Comparison of ENCODE assay signal across 27 cellular contexts in the genomic region with DNA sequence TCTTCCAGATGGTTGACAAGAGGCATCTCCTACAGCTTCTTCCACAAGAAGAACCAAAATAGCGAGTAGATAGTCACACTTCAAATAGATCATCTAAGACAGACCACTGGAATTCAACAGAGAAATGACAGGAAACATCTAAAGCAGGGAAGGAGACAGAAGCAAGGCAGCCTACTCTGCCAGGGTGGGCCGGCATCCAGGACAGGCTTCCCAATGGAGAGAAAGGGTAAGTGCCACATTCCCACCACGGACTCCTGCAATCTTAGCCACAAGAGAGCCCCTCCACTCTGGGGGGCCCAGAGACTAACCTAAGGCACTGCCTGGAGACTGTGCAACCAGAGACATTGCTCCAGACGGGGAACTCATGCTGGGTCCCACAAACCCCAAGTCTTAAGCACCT.
"Had no signal": no experiment of that assay in that cellular context is flagged by ENCODE, and none has a peak within 500 bp of the region (broad histone marks: within the 10 kb centered on the region; RNA-seq: fewer than 3 reads in every experiment).

No MANE protein-coding gene starts in this region.

- ATAC-seq: stimulated activated memory B cell treated with anti-CD40 and anti-IgM and Interleukin-4, amounts not matched to agents 10 μg/mL and 1 μg/mL and 100 μg/mL, for 72 hours; stimulated activated naive B cell treated with anti-CD40 and anti-IgM and Interleukin-4, amounts not matched to agents 10 μg/mL and 1 μg/mL and 100 μg/mL, for 72 hours; stimulated activated naive CD8-positive, alpha-beta T cell treated with anti-CD3 and anti-CD28 coated beads, Interleukin-15, amount 100 ng/mL, for 72 hours; stimulated activated naive CD8-positive, alpha-beta T cell treated with anti-CD3 and anti-CD28 coated beads, Interleukin-15, Interleukin-2, amounts not matched to agents 100 U/mL and 50 U/mL, for 24 hours; upper lobe of right lung had no signal

- H3K4me3 ChIP-seq: stomach, suprapubic skin, testis, thoracic aorta, thyroid gland, tibial artery, tibial nerve, transverse colon, upper lobe of left lung, upper lobe of right lung, uterus, vagina had no signal

- DNase-seq: stimulated activated CD4-positive, alpha-beta T cell treated with anti-CD3 and anti-CD28 coated beads, Interleukin-2, amount 100 ng/mL, for 48 hours; stimulated activated CD4-positive, alpha-beta T cell treated with anti-CD3 and anti-CD28 coated beads, Interleukin-4, amount 100 ng/mL, for 1 hour; stimulated activated CD4-positive, alpha-beta T cell treated with anti-CD3 and anti-CD28 coated beads, Interleukin-4, amount 100 ng/mL, for 24 hours; stimulated activated CD4-positive, alpha-beta T cell treated with anti-CD3 and anti-CD28 coated beads, Interleukin-4, amount 100 ng/mL, for 4 hours; stimulated activated CD8-positive, alpha-beta memory T cell treated with anti-CD3 and anti-CD28 coated beads, Interleukin-4, amount 100 ng/mL, for 48 hours; stimulated activated naive B cell treated with anti-CD40 and anti-IgM and Interleukin-4, amounts not matched to agents 10 μg/mL and 1 μg/mL and 100 μg/mL, for 72 hours; stimulated activated naive CD4-positive, alpha-beta T cell; stimulated activated naive CD4-positive, alpha-beta T cell treated with Interleukin-2 at 50 U/mL for 16 hours; stimulated activated naive CD8-positive, alpha-beta T cell treated with anti-CD3 and anti-CD28 coated beads, Interleukin-15, amount 100 ng/mL, for 72 hours; stimulated activated naive CD8-positive, alpha-beta T cell treated with anti-CD3 and anti-CD28 coated beads, Interleukin-15, Interleukin-2, amounts not matched to agents 100 U/mL and 50 U/mL, for 24 hours; stomach; substantia nigra; testis; thyroid gland; tibial artery; transverse colon; trophoblast cell; upper lobe of left lung; upper lobe of right lung; uterus had no signal

- H3K9me3 ChIP-seq: stomach, suprapubic skin, testis, thoracic aorta, thyroid gland, tibial artery, tibial nerve, transverse colon, upper lobe of left lung, upper lobe of right lung, uterus, vagina had no signal

- H3K9me3 Mint-ChIP-seq: stimulated activated memory B cell treated with anti-CD40 and anti-IgM and Interleukin-4, amounts not matched to agents 10 μg/mL and 1 μg/mL and 100 μg/mL, for 72 hours; stimulated activated naive CD8-positive, alpha-beta T cell treated with anti-CD3 and anti-CD28 coated beads, Interleukin-15, Interleukin-2, amounts not matched to agents 100 ng/mL and 50 ng/mL, for 24 hours; type B pancreatic cell had no signal

- H3K27ac Mint-ChIP-seq: stimulated activated memory B cell treated with anti-CD40 and anti-IgM and Interleukin-4, amounts not matched to agents 10 μg/mL and 1 μg/mL and 100 μg/mL, for 72 hours; stimulated activated naive B cell treated with anti-CD40 and anti-IgM and Interleukin-4, amounts not matched to agents 10 μg/mL and 1 μg/mL and 100 μg/mL, for 72 hours; stimulated activated naive CD8-positive, alpha-beta T cell treated with anti-CD3 and anti-CD28 coated beads, Interleukin-15, amount 100 ng/mL, for 72 hours; stimulated activated naive CD8-positive, alpha-beta T cell treated with anti-CD3 and anti-CD28 coated beads, Interleukin-15, Interleukin-2, amounts not matched to agents 100 ng/mL and 50 ng/mL, for 24 hours; type B pancreatic cell had no signal

- H3K4me1 ChIP-seq: stomach, suprapubic skin, testis, thyroid gland, tibial artery, tibial nerve, transverse colon, upper lobe of left lung, upper lobe of right lung, uterus, vagina had no signal

- H3K27me3 ChIP-seq: suprapubic skin, testis, thyroid gland, tibial nerve, transverse colon, upper lobe of left lung, upper lobe of right lung, uterus, vagina had no signal

- H3K36me3 Mint-ChIP-seq: type B pancreatic cell had no signal

- H3K27me3 Mint-ChIP-seq: stimulated activated memory B cell treated with anti-CD40 and anti-IgM and Interleukin-4, amounts not matched to agents 10 μg/mL and 1 μg/mL and 100 μg/mL, for 72 hours had no signal

- H3K36me3 ChIP-seq: stomach, suprapubic skin, thoracic aorta, thyroid gland, tibial artery, tibial nerve, transverse colon, upper lobe of left lung, upper lobe of right lung, uterus, vagina had no signal

- H3K4me3 Mint-ChIP-seq: stimulated activated memory B cell treated with anti-CD40 and anti-IgM and Interleukin-4, amounts not matched to agents 10 μg/mL and 1 μg/mL and 100 μg/mL, for 72 hours; stimulated activated naive B cell treated with anti-CD40 and anti-IgM and Interleukin-4, amounts not matched to agents 10 μg/mL and 1 μg/mL and 100 μg/mL, for 72 hours; stimulated activated naive CD8-positive, alpha-beta T cell treated with anti-CD3 and anti-CD28 coated beads, Interleukin-15, amount 100 ng/mL, for 72 hours; stimulated activated naive CD8-positive, alpha-beta T cell treated with anti-CD3 and anti-CD28 coated beads, Interleukin-15, Interleukin-2, amounts not matched to agents 100 ng/mL and 50 ng/mL, for 24 hours; type B pancreatic cell had no signal

- H3K4me1 Mint-ChIP-seq: stimulated activated naive CD8-positive, alpha-beta T cell treated with anti-CD3 and anti-CD28 coated beads, Interleukin-15, amount 100 ng/mL, for 72 hours had no signal

- H3K27ac ChIP-seq: stomach, suprapubic skin, testis, thoracic aorta, thyroid gland, tibial artery, tibial nerve, transverse colon, upper lobe of left lung, upper lobe of right lung, uterus, vagina had no signal
